1 cellular context compared by ENCODE assay signal in the genomic region with DNA sequence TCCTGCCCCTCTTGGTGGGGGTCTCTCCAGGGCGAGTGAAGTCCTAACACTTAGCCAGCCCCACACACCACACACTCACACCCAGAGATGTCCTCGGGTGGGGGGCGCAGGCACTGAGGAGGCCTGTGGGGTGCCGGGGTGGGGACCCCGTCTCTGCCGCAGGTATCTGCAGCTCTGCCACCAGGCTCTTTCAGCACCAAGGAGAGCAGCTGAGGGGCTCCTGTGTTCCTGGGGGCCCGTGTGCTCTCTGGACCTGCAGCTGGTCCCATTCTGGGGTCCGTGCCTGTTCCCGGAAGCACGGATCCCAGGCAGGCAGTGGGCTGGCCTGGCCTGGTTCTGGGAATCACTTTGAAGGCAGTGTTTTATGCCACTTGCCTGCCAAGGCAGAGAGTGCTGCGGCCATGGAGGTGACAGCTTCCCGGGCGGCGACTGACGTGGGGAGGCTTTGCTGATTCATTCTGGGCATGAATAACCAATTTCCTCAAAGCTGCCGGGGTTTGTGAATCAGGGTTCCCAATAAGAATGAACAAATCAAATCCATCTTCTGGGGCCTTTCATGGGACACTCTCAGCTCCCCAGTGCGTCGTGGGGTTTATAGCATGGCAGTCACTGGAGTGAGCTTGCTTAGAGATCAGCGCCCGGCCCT.
TF ChIP-seq lines count a peak whose summit lies in the region.

No MANE protein-coding gene starts in this region.

TF ChIP-seq in SK-N-SH, 30 proteins besides CTCF, POLR2A, EP300 and RAD21 (continued from another document):
- TF ChIP-seq, protein P1, sequence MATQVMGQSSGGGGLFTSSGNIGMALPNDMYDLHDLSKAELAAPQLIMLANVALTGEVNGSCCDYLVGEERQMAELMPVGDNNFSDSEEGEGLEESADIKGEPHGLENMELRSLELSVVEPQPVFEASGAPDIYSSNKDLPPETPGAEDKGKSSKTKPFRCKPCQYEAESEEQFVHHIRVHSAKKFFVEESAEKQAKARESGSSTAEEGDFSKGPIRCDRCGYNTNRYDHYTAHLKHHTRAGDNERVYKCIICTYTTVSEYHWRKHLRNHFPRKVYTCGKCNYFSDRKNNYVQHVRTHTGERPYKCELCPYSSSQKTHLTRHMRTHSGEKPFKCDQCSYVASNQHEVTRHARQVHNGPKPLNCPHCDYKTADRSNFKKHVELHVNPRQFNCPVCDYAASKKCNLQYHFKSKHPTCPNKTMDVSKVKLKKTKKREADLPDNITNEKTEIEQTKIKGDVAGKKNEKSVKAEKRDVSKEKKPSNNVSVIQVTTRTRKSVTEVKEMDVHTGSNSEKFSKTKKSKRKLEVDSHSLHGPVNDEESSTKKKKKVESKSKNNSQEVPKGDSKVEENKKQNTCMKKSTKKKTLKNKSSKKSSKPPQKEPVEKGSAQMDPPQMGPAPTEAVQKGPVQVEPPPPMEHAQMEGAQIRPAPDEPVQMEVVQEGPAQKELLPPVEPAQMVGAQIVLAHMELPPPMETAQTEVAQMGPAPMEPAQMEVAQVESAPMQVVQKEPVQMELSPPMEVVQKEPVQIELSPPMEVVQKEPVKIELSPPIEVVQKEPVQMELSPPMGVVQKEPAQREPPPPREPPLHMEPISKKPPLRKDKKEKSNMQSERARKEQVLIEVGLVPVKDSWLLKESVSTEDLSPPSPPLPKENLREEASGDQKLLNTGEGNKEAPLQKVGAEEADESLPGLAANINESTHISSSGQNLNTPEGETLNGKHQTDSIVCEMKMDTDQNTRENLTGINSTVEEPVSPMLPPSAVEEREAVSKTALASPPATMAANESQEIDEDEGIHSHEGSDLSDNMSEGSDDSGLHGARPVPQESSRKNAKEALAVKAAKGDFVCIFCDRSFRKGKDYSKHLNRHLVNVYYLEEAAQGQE (IDR thresholded peaks at IDR 0.05; ENCODE audit: low read depth, low read length): peak; percentile 92
- TF ChIP-seq POLR2AphosphoS5 (IDR thresholded peaks at IDR 0.05; ENCODE audit: low read depth, low read length): no peak
